21 cellular contexts compared by ENCODE assay signal in the genomic region with DNA sequence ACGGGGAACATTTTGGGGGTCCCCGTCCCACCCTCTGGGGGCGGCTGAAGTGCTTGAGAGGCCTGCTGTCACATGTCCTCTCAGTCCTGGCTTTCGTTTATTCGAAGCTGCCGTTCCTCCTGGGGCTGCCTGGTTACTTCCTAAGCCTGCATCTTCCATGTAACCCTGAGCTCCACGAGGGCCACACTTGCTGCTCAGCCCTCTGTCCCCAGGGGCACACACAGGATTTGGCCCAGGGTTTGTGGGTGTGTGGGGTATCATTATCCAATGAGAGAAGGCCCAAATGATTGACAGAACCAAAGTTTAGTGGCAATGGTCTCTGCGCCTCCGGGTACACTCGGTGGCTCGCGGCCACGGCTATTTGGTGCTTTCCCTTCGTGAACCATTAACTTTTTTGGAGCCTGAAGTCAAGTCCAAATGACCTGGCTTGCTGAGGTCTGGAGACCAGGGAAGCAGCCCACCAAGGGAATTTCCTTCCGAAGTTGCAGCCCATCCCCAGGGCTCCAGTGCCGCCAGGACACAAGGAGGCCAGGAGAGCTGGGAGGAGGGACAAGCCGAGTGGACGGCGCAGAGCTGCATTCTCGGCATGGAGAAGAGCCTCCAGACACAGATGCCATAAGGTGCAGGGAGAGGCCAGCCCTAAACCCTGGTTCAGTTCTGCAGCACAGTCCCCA.
DNase-seq lines count a peak whose midpoint lies in the region; ATAC-seq, FAIRE-seq and TF ChIP-seq lines count a peak whose summit lies in the region.
"Had no signal": no experiment of that assay in that cellular context is flagged by ENCODE, and none has a peak within 500 bp of the region (broad histone marks: within the 10 kb centered on the region; RNA-seq: fewer than 3 reads in every experiment).

No MANE protein-coding gene starts in this region.

- H3K9me3 Mint-ChIP-seq in natural killer cell treated with Interleukin-12 subunit alpha and Interleukin-12 subunit beta and Interleukin-15 and Interleukin-18, amount 100 ng/mL, for 72 hours = no peaks in the 10 kb centered on the region
- H3K9me3 Mint-ChIP-seq in natural killer cell (no peaks in the 10 kb centered on the region), astrocyte (ENCODE audit: unreplicated experiment) (peaks cover 5% of the 10 kb centered on the region)

- H3K27ac Mint-ChIP-seq in natural killer cell treated with Interleukin-12 subunit alpha and Interleukin-12 subunit beta and Interleukin-15 and Interleukin-18, amount 100 ng/mL, for 72 hours = no peak overlapping the region
- H3K27ac Mint-ChIP-seq in natural killer cell = no peak overlapping the region
- H3K27ac Mint-ChIP-seq in astrocyte (ENCODE audit: unreplicated experiment) = no peak overlapping the region
- H3K27ac Mint-ChIP-seq: CD14-positive monocyte; CD4-positive, alpha-beta T cell; CD8-positive, alpha-beta memory T cell had no signal

- no peaks in the 10 kb centered on the region for H3K79me2 ChIP-seq in astrocyte (ENCODE audit: insufficient read depth, low read length)

- DNase-seq in natural killer cell treated with Interleukin-12 subunit alpha and Interleukin-12 subunit beta and Interleukin-15 and Interleukin-18, amount 100 ng/mL, for 72 hours (ENCODE audit: low spot score) = peak; percentile 46
- DNase-seq in natural killer cell (no peak), HTR-8/SVneo (ENCODE audit: insufficient read length, low spot score) (no peak), astrocyte (ENCODE audit: low read depth) (no peak), posterior vena cava (ENCODE audit: low spot score) (peak; percentile 62), COR-L47 (lab: John Stamatoyannopoulos, UW) (no peak), D341Med (ENCODE audit: low spot score) (no peak)
- DNase-seq: Calu3; CD4-positive, alpha-beta T cell; CD8-positive, alpha-beta memory T cell; DMS153; DND-41; H7; HCEC 1CT had no signal

- no peak overlapping the region for H3K4me3 Mint-ChIP-seq in natural killer cell treated with Interleukin-12 subunit alpha and Interleukin-12 subunit beta and Interleukin-15 and Interleukin-18, amount 100 ng/mL, for 72 hours
- H3K4me3 Mint-ChIP-seq in natural killer cell (no peak overlapping the region), astrocyte (ENCODE audit: unreplicated experiment) (no peak overlapping the region)
- H3K4me3 Mint-ChIP-seq: CD14-positive monocyte; CD4-positive, alpha-beta T cell; CD8-positive, alpha-beta memory T cell had no signal

- TF ChIP-seq CTCF in natural killer cell (IDR thresholded peaks at IDR 0.05) (no peak), astrocyte (IDR thresholded peaks at IDR 0.05; ENCODE audit: insufficient read depth, low read depth, low read length) (no peak)

- H3K9ac ChIP-seq in astrocyte (ENCODE audit: low read length) = no peak overlapping the region
- H3K9ac ChIP-seq: GM23248 had no signal

- H3K27ac ChIP-seq in astrocyte (ENCODE audit: low read depth, low read length) = no peak overlapping the region
- H3K27ac ChIP-seq: GM23248 had no signal

- peaks cover 34% of the 10 kb centered on the region for H3K4me1 ChIP-seq in astrocyte (ENCODE audit: insufficient read depth, low read length)

- H3K27me3 ChIP-seq in astrocyte (ENCODE audit: insufficient read depth, low read length) = no peaks in the 10 kb centered on the region

- H3K4me1 Mint-ChIP-seq in natural killer cell treated with Interleukin-12 subunit alpha and Interleukin-12 subunit beta and Interleukin-15 and Interleukin-18, amount 100 ng/mL, for 72 hours (ENCODE audit: low read depth in 2 of 2) = no peaks in the 10 kb centered on the region
- H3K4me1 Mint-ChIP-seq in natural killer cell = peaks cover 0 to 4% of the 10 kb centered on the region in 2 donors
- H3K4me1 Mint-ChIP-seq in astrocyte (ENCODE audit: low read depth, unreplicated experiment) = peaks cover 24% of the 10 kb centered on the region
- H3K4me1 Mint-ChIP-seq: CD8-positive, alpha-beta memory T cell had no signal

- FAIRE-seq in HTR-8/SVneo (lab: Jason Lieb, UNC) (peak; percentile 20), astrocyte (lab: Jason Lieb, UNC) (no peak)
- FAIRE-seq: G401.6, GM12892, GM19239, H1 had no signal

- peaks cover 9% of the 10 kb centered on the region for H3K9me3 ChIP-seq in astrocyte (ENCODE audit: insufficient read depth, low read depth, low read length)

- H2AFZ ChIP-seq in astrocyte (ENCODE audit: low read depth, low read length) = no peak overlapping the region
- H2AFZ ChIP-seq: GM23248 had no signal

- no peak overlapping the region for H3K4me3 ChIP-seq in astrocyte (ENCODE audit: insufficient read depth, low read depth, low read length)
- H3K4me3 ChIP-seq: GM23248 had no signal

- no peaks in the 10 kb centered on the region for H3K36me3 ChIP-seq in astrocyte (ENCODE audit: insufficient read depth, low read length)

- no peaks in the 10 kb centered on the region for H4K20me1 ChIP-seq in astrocyte (ENCODE audit: insufficient read depth, low read length)

- H3K36me3 Mint-ChIP-seq in natural killer cell treated with Interleukin-12 subunit alpha and Interleukin-12 subunit beta and Interleukin-15 and Interleukin-18, amount 100 ng/mL, for 72 hours = no peaks in the 10 kb centered on the region
- H3K36me3 Mint-ChIP-seq in natural killer cell = no peaks in the 10 kb centered on the region
- no peaks in the 10 kb centered on the region for H3K36me3 Mint-ChIP-seq in astrocyte (ENCODE audit: low read depth, unreplicated experiment)
- H3K36me3 Mint-ChIP-seq: CD14-positive monocyte; CD8-positive, alpha-beta memory T cell had no signal

- peaks cover 20 to 22% of the 10 kb centered on the region in 2 donors for H3K27me3 Mint-ChIP-seq in natural killer cell treated with Interleukin-12 subunit alpha and Interleukin-12 subunit beta and Interleukin-15 and Interleukin-18, amount 100 ng/mL, for 72 hours
- peaks cover 9 to 17% of the 10 kb centered on the region in 2 donors for H3K27me3 Mint-ChIP-seq in natural killer cell (ENCODE audit: low read depth in 2 of 2)
- peaks cover 17% of the 10 kb centered on the region for H3K27me3 Mint-ChIP-seq in astrocyte (ENCODE audit: low read depth, unreplicated experiment)

- ATAC-seq in natural killer cell treated with Interleukin-12 subunit alpha and Interleukin-12 subunit beta and Interleukin-15 and Interleukin-18, amount 100 ng/mL, for 72 hours = no peak
- no peak for ATAC-seq in natural killer cell
- ATAC-seq in HG03460 (IDR thresholded peaks at IDR 0.05; ENCODE audit: unreplicated experiment) = no peak

- intact Hi-C loops in natural killer cell (cut with micrococcal nuclease) = no loop called here
- intact Hi-C loops in posterior vena cava (cut with DNase I) = no loop called here

- peak overlapping the region; percentile 31 for H3K4me2 ChIP-seq in astrocyte (ENCODE audit: low read length)

Comparison
In these comparisons a context has a peak if more than half of its experiments do, and no peak if none do; other contexts are left out.
1. DNase-seq: peak in natural killer cell treated with Interleukin-12 subunit alpha and Interleukin-12 subunit beta and Interleukin-15 and Interleukin-18, amount 100 ng/mL, for 72 hours (single experiment) and posterior vena cava (single experiment); none in natural killer cell (single experiment), HTR-8/SVneo (single experiment), astrocyte (single experiment), COR-L47 (single experiment) and D341Med (single experiment).